ENCODE assay signal across 8 cellular contexts in genomic region chr7:17298102-17298839, GRCh38. TPM values are rescaled to one million over a fixed set of nuclear protein-coding genes. Genes with fewer than 3 reads are reported as not detected.
A peak's percentile ranks its signal among the peaks of the same experiment; 100 is the strongest.
DNase-seq lines count a peak whose midpoint lies in the region; ATAC-seq and TF ChIP-seq lines count a peak whose summit lies in the region.

Gene AHR (plus strand): TSS chr7:17298652. CDS start chr7:17299265, 613 bp downstream.

- peaks cover 5% of the 10 kb centered on the region for H3K27me3 Mint-ChIP-seq in endothelial cell (ENCODE audit: unreplicated experiment)

- peak within 1 kb of the TSS; percentile 71 for H3K27ac ChIP-seq in C4-2B

- TF ChIP-seq CTCF in C4-2B (conservative IDR thresholded peaks at IDR 0.05) = no peak
- TF ChIP-seq CTCF in endothelial cell (IDR thresholded peaks at IDR 0.05; ENCODE audit: unreplicated experiment) = no peak

- ATAC-seq in GM19328 (IDR thresholded peaks at IDR 0.05; ENCODE audit: unreplicated experiment) (peak; percentile 57), HG03520 (IDR thresholded peaks at IDR 0.05; ENCODE audit: unreplicated experiment) (peak; percentile 42)

- H3K36me3 Mint-ChIP-seq in endothelial cell (ENCODE audit: low read depth, unreplicated experiment) = peaks cover 11% of the 10 kb centered on the region

- H3K4me1 Mint-ChIP-seq in endothelial cell (ENCODE audit: unreplicated experiment) = peaks cover 13% of the 10 kb centered on the region

- peak within 1 kb of the TSS; percentile 99 for H3K4me3 Mint-ChIP-seq in endothelial cell (ENCODE audit: unreplicated experiment)

- H3K9me3 Mint-ChIP-seq in endothelial cell (ENCODE audit: unreplicated experiment) = no peaks in the 10 kb centered on the region

- peak within 1 kb of the TSS; percentile 68 for H3K27ac Mint-ChIP-seq in endothelial cell (ENCODE audit: unreplicated experiment)

- DNase-seq in NOMO-1 treated with DMSO at 0.1 percent for 48 hours (lab: John Stamatoyannopoulos, UW; ENCODE audit: unreplicated experiment) (peak; percentile 83), endothelial cell (ENCODE audit: low spot score) (peak; percentile 79), midbrain (lab: John Stamatoyannopoulos, UW) (peak; percentile 90)
- peak; percentile 89 for DNase-seq in activated CD8-positive, alpha-beta memory T cell treated with anti-CD3 and anti-CD28 coated beads, Interleukin-2, amount 50 U/mL, for 4 hours
- DNase-seq in stimulated activated CD8-positive, alpha-beta memory T cell treated with anti-CD3 and anti-CD28 coated beads, Interleukin-2, amount 100 ng/mL, for 1 hour (ENCODE audit: low read depth in 2 of 2) = peak; percentile 73 to 81

RNA-seq across cellular contexts. Expression of gene AHR, which starts in this region (rescaled TPM):
- total RNA-seq in endothelial cell (ENCODE audit: unreplicated experiment) = 73.9 TPM

Comparison
In these comparisons a context has a peak if more than half of its experiments do, and no peak if none do; other contexts are left out.
1. Peak in every context shown above with its lines: DNase-seq, ATAC-seq and H3K27ac ChIP-seq.